ENCODE assay signal across 9 cellular contexts in the genomic region with DNA sequence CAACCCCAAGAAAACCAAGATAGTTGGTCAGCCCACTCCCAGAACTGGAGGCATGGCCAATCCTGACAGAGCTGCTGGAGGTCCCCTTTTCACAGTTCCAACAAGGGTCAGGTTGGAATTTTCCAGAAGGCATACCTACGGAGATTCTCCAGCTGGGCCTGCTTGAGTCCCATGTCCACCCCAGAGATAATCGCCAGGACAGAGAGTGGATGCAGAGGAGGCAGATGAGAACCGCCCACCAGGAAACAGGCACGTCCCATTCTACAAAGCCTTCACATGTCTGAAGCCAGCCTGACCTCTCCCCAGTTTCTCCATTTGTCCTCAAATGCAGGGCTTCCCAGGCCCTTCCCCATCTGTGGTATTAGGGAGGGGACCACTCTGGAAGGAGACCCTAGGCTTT. TPM values are rescaled to one million over a fixed set of nuclear protein-coding genes. Genes with fewer than 3 reads are reported as not detected.
DNase-seq lines count a peak whose midpoint lies in the region; ATAC-seq and TF ChIP-seq lines count a peak whose summit lies in the region.
"Had no signal": no experiment of that assay in that cellular context is flagged by ENCODE, and none has a peak within 500 bp of the region (broad histone marks: within the 10 kb centered on the region; RNA-seq: fewer than 3 reads in every experiment).

No MANE protein-coding gene starts in this region.

- CTCF ChIA-PET in AG04450 (lab: Charles Lee), result interaction anchor here (0.6 kb wide), 1 partner anchor 62 kb away, joined by 5 read pairs; no protein-coding TSS in a partner anchor

- H3K27ac ChIP-seq in AG04450 (ENCODE audit: low read depth, low read length) (peak overlapping the region; percentile 95), angular gyrus (ENCODE audit: low read depth, low read length) (peak overlapping the region; percentile 12), muscle layer of duodenum (ENCODE audit: low read length) (peak overlapping the region; percentile 63)
- H3K27ac ChIP-seq: ovary had no signal

- POLR2A ChIA-PET in AG04450 (lab: Yijun Ruan, JAX), result interaction anchor here (0.9 to 1.9 kb wide), 8 partner anchors 9 to 203 kb away, joined by 3 to 20 read pairs (median 4); a partner anchor contains a TSS

- DNase-seq in AG04450 (ENCODE audit: low read depth, low spot score) (no peak), HT-29 (ENCODE audit: low spot score) (peak; percentile 40), pons (ENCODE audit: low spot score) (no peak), middle frontal gyrus (ENCODE audit: extremely low spot score, low spot score) (no peak), hypothalamus (lab: John Stamatoyannopoulos, UW) (no peak)

- no peak for TF ChIP-seq CTCF in AG04450 (IDR thresholded peaks at IDR 0.05; ENCODE audit: low read depth, low read length)

- no peaks in the 10 kb centered on the region for H3K36me3 ChIP-seq in muscle layer of duodenum (ENCODE audit: control insufficient read depth in 1 of 2, insufficient read depth in 2 of 2, low read length in 2 of 2)
- H3K36me3 ChIP-seq: ovary had no signal

- no peaks in the 10 kb centered on the region for H3K27me3 ChIP-seq in AG04450 (ENCODE audit: control insufficient read depth, insufficient read depth, low read length)
- H3K27me3 ChIP-seq in muscle layer of duodenum (ENCODE audit: low read depth, low read length), result no peaks in the 10 kb centered on the region
- H3K27me3 ChIP-seq: ovary had no signal

- no peak overlapping the region for H3K4me3 ChIP-seq in AG04450 (ENCODE audit: low read depth, low read length)
- H3K4me3 ChIP-seq in muscle layer of duodenum (ENCODE audit: low read depth in 1 of 2, low read length in 2 of 2), result no peak overlapping the region
- H3K4me3 ChIP-seq: ovary had no signal

- no peaks in the 10 kb centered on the region for H3K9me3 ChIP-seq in AG04450 (ENCODE audit: control insufficient read depth, insufficient read depth, low read length)
- H3K9me3 ChIP-seq in muscle layer of duodenum (ENCODE audit: control insufficient read depth in 1 of 2, low read length in 2 of 2), result no peaks in the 10 kb centered on the region
- H3K9me3 ChIP-seq: ovary had no signal

- H3K4me1 ChIP-seq in muscle layer of duodenum (ENCODE audit: control insufficient read depth in 1 of 2, insufficient read depth in 2 of 2, low read length in 2 of 2), result peaks cover 8 to 17% of the 10 kb centered on the region in 2 donors

- no peak for ATAC-seq in GM18498 (IDR thresholded peaks at IDR 0.05; ENCODE audit: unreplicated experiment)

RNA-seq across cellular contexts. Expression of a gene that starts 47.4 kb away (rescaled TPM):
- polyA plus RNA-seq in AG04450 (2011; rRNA removed), result 130 and 147 TPM in 2 replicates
- polyA minus RNA-seq in AG04450 (2011; rRNA and poly(A)+ RNA removed), result 207 and 286 TPM in 2 replicates
- total RNA-seq in HT-29 (2014; rRNA removed; shearing (Covaris generic)), result 9.5 and 10.7 TPM in 2 replicates

Comparison
In these comparisons a context has a peak if more than half of its experiments do, and no peak if none do; other contexts are left out.
1. H3K27ac ChIP-seq: peak in every context shown above with its lines; median percentile 95 in AG04450; 63 in muscle layer of duodenum; 12 in angular gyrus.